In genomic region chr3:171585029-171585428, GRCh38 we compare ENCODE assay signal across 19 cellular contexts.
"Had no signal": no experiment of that assay in that cellular context is flagged by ENCODE, and none has a peak within 500 bp of the region (broad histone marks: within the 10 kb centered on the region; RNA-seq: fewer than 3 reads in every experiment).

No MANE protein-coding gene starts in this region.

- H3K27ac ChIP-seq: brain microvascular endothelial cell, hepatocyte, skin epidermis, tibial artery, uterus had no signal

- DNase-seq: activated B cell treated with CpG ODN at 0.5 μM for 24 hours; activated CD4-positive, alpha-beta T cell treated with anti-CD3 and anti-CD28 coated beads, Interleukin-2, amount 10 ng/mL, durations not matched to agents 24 days and 14 days; activated CD8-positive, alpha-beta memory T cell treated with anti-CD3 and anti-CD28 coated beads, Interleukin-2, amount 50 U/mL, for 48 hours; activated CD8-positive, alpha-beta T cell treated with anti-CD3 and anti-CD28 coated beads, Interleukin-2, amount 10 ng/mL, durations not matched to agents 7 days and 5 days; activated naive CD8-positive, alpha-beta T cell treated with anti-CD3 and anti-CD28 coated beads for 36 hours; activated T-cell treated with anti-CD3 and anti-CD28 coated beads, Interleukin-2, amount 50 U/mL, for 72 hours; amygdala; brain microvascular endothelial cell; effector memory CD8-positive, alpha-beta T cell; kidney glomerular epithelial cell; right cardiac atrium; stimulated activated CD4-positive, alpha-beta T cell treated with anti-CD3 and anti-CD28 coated beads, Interleukin-15, amount 100 ng/mL, for 24 hours; stimulated activated CD4-positive, alpha-beta T cell treated with anti-CD3 and anti-CD28 coated beads, Interleukin-4, amount 100 ng/mL, for 1 hour; stimulated activated naive B cell treated with anti-CD40 and anti-IgM and Interleukin-4, amounts not matched to agents 10 μg/mL and 1 μg/mL and 100 μg/mL, for 72 hours; T-helper 2 cell; tibial artery; uterus had no signal

- H3K27me3 ChIP-seq: brain microvascular endothelial cell, hepatocyte, tibial artery, uterus had no signal

- H3K9me3 ChIP-seq: tibial artery, uterus had no signal

- H3K4me1 ChIP-seq: tibial artery, uterus had no signal

- H3K36me3 ChIP-seq: brain microvascular endothelial cell, tibial artery, uterus had no signal

- H3K4me3 ChIP-seq: hepatocyte, skin epidermis, tibial artery, uterus had no signal

- ATAC-seq: activated CD8-positive, alpha-beta T cell treated with anti-CD3 and anti-CD28 coated beads, Interleukin-2, amount 10 ng/mL, durations not matched to agents 7 days and 5 days; activated T-cell treated with anti-CD3 and anti-CD28 coated beads, Interleukin-2, amount 50 U/mL, for 72 hours; effector memory CD8-positive, alpha-beta T cell; right cardiac atrium; stimulated activated naive B cell treated with anti-CD40 and anti-IgM and Interleukin-4, amounts not matched to agents 10 μg/mL and 1 μg/mL and 100 μg/mL, for 72 hours had no signal
